Comparison of ENCODE assay signal across 8 cellular contexts in the genomic region with DNA sequence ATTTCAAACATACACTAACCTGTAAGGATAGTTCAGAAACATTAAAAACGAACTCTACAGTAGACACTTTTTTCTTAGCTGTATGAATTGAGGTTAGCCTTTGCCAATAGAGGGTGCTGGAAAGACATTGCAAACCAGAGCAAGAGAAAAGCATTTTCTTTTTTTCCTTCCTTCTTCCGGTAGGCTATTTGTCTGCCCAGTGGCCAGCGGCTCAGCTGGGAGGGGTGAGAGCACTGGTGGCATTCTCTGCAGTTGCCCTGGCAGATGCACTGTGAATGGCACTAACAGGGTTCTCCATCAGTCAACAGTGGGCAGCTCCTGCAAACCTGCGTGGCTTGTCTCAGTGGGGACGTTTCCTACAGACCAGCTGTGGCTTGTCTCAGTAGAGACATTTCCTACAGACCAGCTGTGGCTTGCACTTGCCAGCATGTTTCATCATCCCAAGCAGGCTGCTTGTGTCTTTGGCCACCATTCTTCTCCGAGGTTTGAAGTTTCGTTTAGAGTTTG.
A peak's percentile ranks its signal among the peaks of the same experiment; 100 is the strongest.
DNase-seq lines count a peak whose midpoint lies in the region; ATAC-seq, FAIRE-seq and TF ChIP-seq lines count a peak whose summit lies in the region.

No MANE protein-coding gene starts in this region.

- no peaks in the 10 kb centered on the region for H3K9me3 Mint-ChIP-seq in activated B cell treated with CpG ODN at 0.5 μM for 24 hours
- H3K9me3 Mint-ChIP-seq in activated CD8-positive, alpha-beta T cell treated with anti-CD3 and anti-CD28 coated beads for 36 hours, result peaks cover 4% of the 10 kb centered on the region

- no peak for TF ChIP-seq POLR2A in stomach (IDR thresholded peaks at IDR 0.05)

- no peaks in the 10 kb centered on the region for H4K20me1 ChIP-seq in BLaER1

- no peak overlapping the region for H3K9ac ChIP-seq in BLaER1

- H3K4me1 Mint-ChIP-seq in activated B cell treated with CpG ODN at 0.5 μM for 24 hours, result peaks cover 11% of the 10 kb centered on the region
- H3K4me1 Mint-ChIP-seq in activated CD8-positive, alpha-beta T cell treated with anti-CD3 and anti-CD28 coated beads for 36 hours (ENCODE audit: low read depth), result no peaks in the 10 kb centered on the region

- H3K4me3 ChIP-seq in BLaER1, result 0 out of 2 replicates have a peak overlapping the region, but pooled peaks have one; percentile 25
- H3K4me3 ChIP-seq in LNCaP clone FGC (ENCODE audit: low read depth, low read length), result no peak overlapping the region
- peak overlapping the region; percentile 5 to 20 (median 18) for H3K4me3 ChIP-seq in stomach
- H3K4me3 ChIP-seq in small intestine (ENCODE audit: low read depth in 1 of 2, low read length in 2 of 2), result no peak overlapping the region

- H3K27ac Mint-ChIP-seq in activated B cell treated with CpG ODN at 0.5 μM for 24 hours, result peak overlapping the region; percentile 50
- H3K27ac Mint-ChIP-seq in activated CD8-positive, alpha-beta T cell treated with anti-CD3 and anti-CD28 coated beads for 36 hours, result no peak overlapping the region

- FAIRE-seq in small intestine (lab: Jason Lieb, UNC), result no peak

- no peaks in the 10 kb centered on the region for H3K36me3 ChIP-seq in BLaER1
- no peaks in the 10 kb centered on the region for H3K36me3 ChIP-seq in stomach
- H3K36me3 ChIP-seq in small intestine (ENCODE audit: control insufficient read depth in 2 of 2, insufficient read depth in 2 of 2, low read length in 2 of 2), result no peaks in the 10 kb centered on the region

- ATAC-seq in GM21526 (IDR thresholded peaks at IDR 0.05; ENCODE audit: low FRiP score, unreplicated experiment) (peak; percentile 87), activated B cell treated with CpG ODN at 0.5 μM for 24 hours (ENCODE audit: low read depth) (peak; percentile 75)
- ATAC-seq in activated CD8-positive, alpha-beta T cell treated with anti-CD3 and anti-CD28 coated beads for 36 hours, result no peak

- CTCF ChIA-PET in activated B cell treated with CpG ODN at 0.5 μM for 24 hours (lab: Charles Lee), result interaction anchor here (1.2 to 1.4 kb wide), 3 partner anchors 219 to 487 kb away, joined by 3 to 6 read pairs (median 4); no protein-coding TSS in a partner anchor
- CTCF ChIA-PET in activated CD8-positive, alpha-beta T cell treated with anti-CD3 and anti-CD28 coated beads for 36 hours (lab: Charles Lee), result no interaction called here

- peak; percentile 41 for TF ChIP-seq CTCF in LNCaP clone FGC (IDR thresholded peaks at IDR 0.05; ENCODE audit: control insufficient read depth, extremely low read depth, insufficient read depth)
- no peak for TF ChIP-seq CTCF in activated B cell treated with CpG ODN at 0.5 μM for 24 hours (IDR thresholded peaks at IDR 0.05)
- no peak for TF ChIP-seq CTCF in stomach (IDR thresholded peaks at IDR 0.05)
- no peak for TF ChIP-seq CTCF in activated CD8-positive, alpha-beta T cell treated with anti-CD3 and anti-CD28 coated beads for 36 hours (IDR thresholded peaks at IDR 0.05)

- 26 to 47% (median 37%) methylated on average over 7 of the region's 7 CpGs for WGBS in stomach, 5 donors
- WGBS in small intestine, 3 donors, result 28 to 41% (median 28%) methylated on average over 7 of the region's 7 CpGs

- H3K27me3 Mint-ChIP-seq in activated B cell treated with CpG ODN at 0.5 μM for 24 hours, result no peaks in the 10 kb centered on the region
- no peaks in the 10 kb centered on the region for H3K27me3 Mint-ChIP-seq in activated CD8-positive, alpha-beta T cell treated with anti-CD3 and anti-CD28 coated beads for 36 hours

- no peak for DNase-seq in LNCaP clone FGC (ENCODE audit: low read depth)
- no peak for DNase-seq in activated B cell treated with CpG ODN at 0.5 μM for 24 hours
- peak in 38 of 51 donors; percentile 0 to 53 (median 12) for DNase-seq in hypothalamus (lab: John Stamatoyannopoulos, UW)
- DNase-seq in stomach, result no peak
- no peak for DNase-seq in activated CD8-positive, alpha-beta T cell treated with anti-CD3 and anti-CD28 coated beads for 36 hours
- no peak for DNase-seq in small intestine

- intact Hi-C loops in activated B cell treated with CpG ODN at 0.5 μM for 24 hours (cut with micrococcal nuclease), result loop anchor here (1.0 to 5.0 kb wide), 4 partner anchors 85 to 487 kb away; no protein-coding TSS in a partner anchor
- intact Hi-C loops in stomach (cut with DNase I; ENCODE audit: low total_unique reads), result no loop called here
- intact Hi-C loops in activated CD8-positive, alpha-beta T cell treated with anti-CD3 and anti-CD28 coated beads for 36 hours (cut with micrococcal nuclease), result no loop called here

- POLR2A ChIA-PET in activated B cell treated with CpG ODN at 0.5 μM for 24 hours (lab: Charles Lee), result no interaction called here
- POLR2A ChIA-PET in activated CD8-positive, alpha-beta T cell treated with anti-CD3 and anti-CD28 coated beads for 36 hours (lab: Charles Lee), result no interaction called here

- H3K9me3 ChIP-seq in BLaER1 (no peaks in the 10 kb centered on the region), stomach (no peaks in the 10 kb centered on the region), small intestine (ENCODE audit: control insufficient read depth, low read depth) (no peaks in the 10 kb centered on the region)

- peak overlapping the region; percentile 45; the same call in 1 of the 2 replicates for H3K4me2 ChIP-seq in BLaER1

- H3K27ac ChIP-seq in BLaER1, result no peak overlapping the region
- peak overlapping the region in 1 of 5 donors; percentile 43 for H3K27ac ChIP-seq in stomach
- no peak overlapping the region for H3K27ac ChIP-seq in small intestine (ENCODE audit: low read depth in 1 of 2, low read length in 1 of 2)

- peak overlapping the region; percentile 87 for H3K4me3 Mint-ChIP-seq in activated B cell treated with CpG ODN at 0.5 μM for 24 hours
- H3K4me3 Mint-ChIP-seq in activated CD8-positive, alpha-beta T cell treated with anti-CD3 and anti-CD28 coated beads for 36 hours, result no peak overlapping the region

- H3K4me1 ChIP-seq in BLaER1 (no peaks in the 10 kb centered on the region), stomach (no peaks in the 10 kb centered on the region), small intestine (ENCODE audit: control insufficient read depth in 2 of 2, insufficient read depth in 1 of 2, low read depth in 1 of 2, low read length in 1 of 2) (no peaks in the 10 kb centered on the region)

- no peak for TF ChIP-seq EP300 in stomach (IDR thresholded peaks at IDR 0.05)

- H3K36me3 Mint-ChIP-seq in activated B cell treated with CpG ODN at 0.5 μM for 24 hours (ENCODE audit: low read depth), result no peaks in the 10 kb centered on the region
- no peaks in the 10 kb centered on the region for H3K36me3 Mint-ChIP-seq in activated CD8-positive, alpha-beta T cell treated with anti-CD3 and anti-CD28 coated beads for 36 hours (ENCODE audit: low read depth)

- H3K27me3 ChIP-seq in BLaER1 (no peaks in the 10 kb centered on the region), stomach (no peaks in the 10 kb centered on the region), small intestine (ENCODE audit: control insufficient read depth in 2 of 2, insufficient read depth in 2 of 2, low read length in 2 of 2) (no peaks in the 10 kb centered on the region)

Comparison
In these comparisons a context has a peak if more than half of its experiments do, and no peak if none do; other contexts are left out.
1. H3K4me3 ChIP-seq: peak in BLaER1 (single experiment) and stomach (4 of 4); none in LNCaP clone FGC (single experiment) and small intestine (0 of 2).
2. DNase-seq: peak in hypothalamus (38 of 51); none in LNCaP clone FGC (single experiment), activated B cell treated with CpG ODN at 0.5 μM for 24 hours (single experiment), stomach (single experiment), activated CD8-positive, alpha-beta T cell treated with anti-CD3 and anti-CD28 coated beads for 36 hours (single experiment) and small intestine (single experiment).